ENCODE assay signal across 21 cellular contexts in the genomic region with DNA sequence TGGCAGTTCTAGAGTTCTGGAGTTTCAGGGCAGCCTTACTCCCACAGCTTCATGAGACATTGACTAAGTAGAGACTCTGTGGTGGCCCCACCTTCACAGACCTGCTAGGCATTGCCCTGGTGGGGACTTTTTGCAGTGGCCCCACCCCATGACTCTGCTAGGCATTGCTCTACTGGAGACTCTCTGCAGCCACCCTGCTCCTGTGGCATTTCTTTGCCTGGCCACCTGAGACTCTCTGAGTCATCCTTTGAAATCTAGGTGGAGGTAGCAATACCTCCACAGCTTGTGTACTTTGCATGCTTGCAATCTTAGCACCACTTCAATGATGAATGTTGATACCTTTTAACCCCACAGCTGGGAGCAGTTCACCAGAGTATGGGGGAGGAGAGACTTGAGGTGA.
"Had no signal": no experiment of that assay in that cellular context is flagged by ENCODE, and none has a peak within 500 bp of the region (broad histone marks: within the 10 kb centered on the region; RNA-seq: fewer than 3 reads in every experiment).

No MANE protein-coding gene starts in this region.

- H3K27ac ChIP-seq: coronary artery, dorsolateral prefrontal cortex, esophagus squamous epithelium, right atrium auricular region, sigmoid colon, skin epidermis, stomach, thoracic aorta, transverse colon had no signal

- H3K36me3 ChIP-seq: esophagus squamous epithelium, right atrium auricular region, sigmoid colon, stomach, thoracic aorta, transverse colon had no signal

- H3K4me3 Mint-ChIP-seq: naive thymus-derived CD8-positive, alpha-beta T cell had no signal

- H3K27ac Mint-ChIP-seq: naive thymus-derived CD8-positive, alpha-beta T cell had no signal

- H3K9me3 ChIP-seq: esophagus squamous epithelium, mucosa of descending colon, right atrium auricular region, sigmoid colon, thoracic aorta, transverse colon had no signal

- H3K27me3 ChIP-seq: esophagus squamous epithelium, right atrium auricular region, sigmoid colon, stomach, transverse colon had no signal

- DNase-seq: dorsolateral prefrontal cortex; effector CD8-positive, alpha-beta T cell; esophagus squamous epithelium; foreskin fibroblast; head of caudate nucleus; hippocampal formation; mammary epithelial cell; mucosa of descending colon; naive thymus-derived CD8-positive, alpha-beta T cell; posterior cingulate gyrus; sigmoid colon; stimulated activated CD4-positive, alpha-beta T cell treated with anti-CD3 and anti-CD28 coated beads, Interleukin-2, amount 100 ng/mL, for 24 hours; stimulated activated CD4-positive, alpha-beta T cell treated with anti-CD3 and anti-CD28 coated beads, Interleukin-4, amount 100 ng/mL, for 4 hours; stimulated activated naive CD4-positive, alpha-beta T cell; stomach; substantia nigra; transverse colon had no signal

- H3K4me1 ChIP-seq: esophagus squamous epithelium, right atrium auricular region, sigmoid colon, stomach, transverse colon had no signal

- H3K4me3 ChIP-seq: coronary artery, dorsolateral prefrontal cortex, esophagus squamous epithelium, mucosa of descending colon, right atrium auricular region, sigmoid colon, skin epidermis, stomach, thoracic aorta, transverse colon had no signal
